Comparison of ENCODE assay signal across 30 cellular contexts in genomic region chr2:55896633-55897032, GRCh38. TPM values are rescaled to one million over a fixed set of nuclear protein-coding genes. Genes with fewer than 3 reads are reported as not detected.
"Had no signal": no experiment of that assay in that cellular context is flagged by ENCODE, and none has a peak within 500 bp of the region (broad histone marks: within the 10 kb centered on the region; RNA-seq: fewer than 3 reads in every experiment).

No MANE protein-coding gene starts in this region.

- H3K4me1 ChIP-seq: breast epithelium, colonic mucosa, Peyer's patch, SJCRH30 had no signal

- H3K27me3 ChIP-seq: breast epithelium, colonic mucosa, MG63, Peyer's patch, SJCRH30 had no signal

- H3K27ac ChIP-seq: adrenal gland, breast epithelium, colonic mucosa, Peyer's patch, RWPE1, SJCRH30, WERI-Rb-1 had no signal

- H3K9me3 ChIP-seq: adrenal gland, breast epithelium, colonic mucosa, MG63, Peyer's patch, SJCRH30, SK-N-SH had no signal

- H3K4me3 ChIP-seq: adrenal gland, breast epithelium, colonic mucosa, MG63, Peyer's patch, SJCRH30 had no signal

- ATAC-seq: activated CD4-positive, alpha-beta T cell treated with anti-CD3 and anti-CD28 coated beads for 36 hours had no signal

- H3K36me3 ChIP-seq: adrenal gland, breast epithelium, colonic mucosa, MG63, Peyer's patch, SJCRH30, WERI-Rb-1 had no signal

- DNase-seq: activated CD4-positive, alpha-beta memory T cell treated with anti-CD3 and anti-CD28 coated beads, Interleukin-2, amount 10 ng/mL, durations not matched to agents 7 days and 5 days; activated CD4-positive, alpha-beta T cell treated with anti-CD3 and anti-CD28 coated beads for 36 hours; activated CD4-positive, alpha-beta T cell treated with anti-CD3 and anti-CD28 coated beads, Interleukin-2, amount 50 U/mL, for 1 hour; activated CD8-positive, alpha-beta memory T cell treated with anti-CD3 and anti-CD28 coated beads, Interleukin-2, amount 50 U/mL, for 4 hours; activated naive CD4-positive, alpha-beta T cell treated with anti-CD3 and anti-CD28 coated beads, Interleukin-2, amount 50 U/mL, for 16 hours; activated naive CD8-positive, alpha-beta T cell treated with anti-CD3 and anti-CD28 coated beads, Interleukin-2, amount 10 ng/mL, durations not matched to agents 7 days and 5 days; activated T-cell treated with anti-CD3 and anti-CD28 coated beads, Interleukin-2, amount 50 U/mL, for 1 hour; adrenal gland; anterior cingulate cortex; caudate nucleus; colonic mucosa; MG63; NCI-H1105; NCI-H1436; NCI-H1694 treated with DMSO at 0.1 percent for 48 hours; NCI-H2029 treated with DMSO at 0.1 percent for 48 hours; NCI-H345; NCI-H510A; NCI-H526 treated with DMSO at 0.1 percent for 48 hours; NCI-H82; NK-92 treated with Interleukin-12 subunit alpha and Interleukin-12 subunit beta, amount 100 ng/mL, for 24 hours; Peyer's patch; Right ventricle myocardium superior; SJCRH30; SK-N-SH; T-helper 1 cell; WERI-Rb-1 had no signal

RNA-seq across cellular contexts. Expression of gene EFEMP1, which starts 26.9 kb away (rescaled TPM):
- total RNA-seq: activated CD4-positive, alpha-beta memory T cell treated with anti-CD3 and anti-CD28 coated beads, Interleukin-2, amount 10 ng/mL, durations not matched to agents 7 days and 5 days; activated CD4-positive, alpha-beta T cell treated with anti-CD3 and anti-CD28 coated beads for 36 hours; activated naive CD8-positive, alpha-beta T cell treated with anti-CD3 and anti-CD28 coated beads, Interleukin-2, amount 10 ng/mL, durations not matched to agents 7 days and 5 days; T-helper 2 cell treated with Interferon-gamma antibody and Interleukin-4, amounts not matched to agents 100 ng/mL and 5 ng/mL, for 36 hours had no signal
